2 cellular contexts compared by ENCODE assay signal in genomic region chr12:123139926-123140674, GRCh38.
TF ChIP-seq lines count a peak whose summit lies in the region.

No MANE protein-coding gene starts in this region.

TF ChIP-seq in HCT116, 20 proteins besides CTCF, POLR2A, EP300 and RAD21 (continued from another document):
- no peak for TF ChIP-seq ZBTB33 (IDR thresholded peaks at IDR 0.05; ENCODE audit: extremely low read depth, insufficient replicate concordance, low read length)
- TF ChIP-seq MAX (IDR thresholded peaks at IDR 0.05) = no peak
- no peak for TF ChIP-seq JUND (IDR thresholded peaks at IDR 0.05)
- TF ChIP-seq EZH2phosphoT487 (IDR thresholded peaks at IDR 0.05; ENCODE audit: borderline replicate concordance) = no peak
- TF ChIP-seq SP1 (IDR thresholded peaks at IDR 0.05; ENCODE audit: low read depth) = no peak
- TF ChIP-seq ZFX (IDR thresholded peaks at IDR 0.05) = no peak
- no peak for TF ChIP-seq ATF3 (IDR thresholded peaks at IDR 0.05)
- no peak for TF ChIP-seq POLR2AphosphoS5 (IDR thresholded peaks at IDR 0.05; ENCODE audit: low read depth, low read length)
- TF ChIP-seq YY1 (IDR thresholded peaks at IDR 0.05; ENCODE audit: extremely low read depth, insufficient replicate concordance, low read depth, low read length) = no peak
- no peak for TF ChIP-seq EGR1 (IDR thresholded peaks at IDR 0.05; ENCODE audit: low read depth)
- no peak for TF ChIP-seq SRF (IDR thresholded peaks at IDR 0.05; ENCODE audit: low read depth)
- TF ChIP-seq CBX3 (IDR thresholded peaks at IDR 0.05; ENCODE audit: low read depth) = no peak

TF ChIP-seq in SK-N-SH, 30 proteins besides CTCF, POLR2A, EP300 and RAD21 (continued from another document):
- 0 out of 2 replicates have a peak, but pooled peaks have one; percentile 38 for TF ChIP-seq YY1 (IDR thresholded peaks at IDR 0.05; ENCODE audit: low read depth)
